ENCODE assay signal across 21 cellular contexts in genomic region chr5:128487041-128487440, GRCh38. TPM values are rescaled to one million over a fixed set of nuclear protein-coding genes. Genes with fewer than 3 reads are reported as not detected.
"Had no signal": no experiment of that assay in that cellular context is flagged by ENCODE, and none has a peak within 500 bp of the region (broad histone marks: within the 10 kb centered on the region; RNA-seq: fewer than 3 reads in every experiment).

No MANE protein-coding gene starts in this region.

- H3K36me3 ChIP-seq: gastroesophageal sphincter, heart left ventricle had no signal

- H3K27ac Mint-ChIP-seq: activated T-cell treated with anti-CD3 and anti-CD28 coated beads, Interleukin-2, amount 50 U/mL, for 72 hours; endodermal cell; memory B cell; natural killer cell; T-helper 1 cell treated with Interleukin-12 subunit alpha and Interleukin-12 subunit beta and Interleukin-4 antibody, amounts not matched to agents 30 μg/mL and 1 μg/mL, for 36 hours had no signal

- H3K27me3 Mint-ChIP-seq: memory B cell had no signal

- H3K27me3 ChIP-seq: cardiac muscle cell, dorsolateral prefrontal cortex, gastroesophageal sphincter, heart left ventricle had no signal

- H3K4me1 Mint-ChIP-seq: endodermal cell, memory B cell, natural killer cell had no signal

- H3K9me3 Mint-ChIP-seq: activated T-cell treated with anti-CD3 and anti-CD28 coated beads, Interleukin-2, amount 50 U/mL, for 72 hours; endodermal cell; T-helper 1 cell treated with Interleukin-12 subunit alpha and Interleukin-12 subunit beta and Interleukin-4 antibody, amounts not matched to agents 30 μg/mL and 1 μg/mL, for 36 hours had no signal

- H3K9me3 ChIP-seq: gastroesophageal sphincter had no signal

- H3K4me3 ChIP-seq: cardiac muscle cell, dorsolateral prefrontal cortex, gastroesophageal sphincter, heart left ventricle had no signal

- ATAC-seq: activated T-cell treated with anti-CD3 and anti-CD28 coated beads, Interleukin-2, amount 50 U/mL, for 72 hours; gastroesophageal sphincter; heart left ventricle; natural killer cell had no signal

- H3K4me3 Mint-ChIP-seq: activated T-cell treated with anti-CD3 and anti-CD28 coated beads, Interleukin-2, amount 50 U/mL, for 72 hours; endodermal cell; memory B cell; natural killer cell; T-helper 1 cell treated with Interleukin-12 subunit alpha and Interleukin-12 subunit beta and Interleukin-4 antibody, amounts not matched to agents 30 μg/mL and 1 μg/mL, for 36 hours had no signal

- H3K27ac ChIP-seq: dorsolateral prefrontal cortex, epithelial cell of prostate, gastroesophageal sphincter, heart left ventricle, VCaP had no signal

- H3K36me3 Mint-ChIP-seq: memory B cell, natural killer cell had no signal

- DNase-seq: activated CD4-positive, alpha-beta T cell treated with anti-CD3 and anti-CD28 coated beads, Interleukin-2, amount 50 U/mL, for 4 hours; activated CD4-positive, CD25-positive, alpha-beta regulatory T cell treated with anti-CD3 and anti-CD28 coated beads, Interleukin-2, amount 50 U/mL, for 72 hours; activated effector memory CD4-positive, alpha-beta T cell treated with anti-CD3 and anti-CD28 coated beads, Interleukin-2, amount 50 U/mL, for 16 hours; activated naive CD4-positive, alpha-beta T cell treated with anti-CD3 and anti-CD28 coated beads, Interleukin-2, amount 50 U/mL, for 16 hours; activated T-cell treated with anti-CD3 and anti-CD28 coated beads, Interleukin-2, amount 50 U/mL, for 72 hours; dorsolateral prefrontal cortex; endodermal cell; heart left ventricle; kidney glomerular epithelial cell; natural killer cell; stimulated activated CD4-positive, alpha-beta T cell treated with anti-CD3 and anti-CD28 coated beads, Interleukin-12 subunit alpha, Interleukin-12 subunit beta, amount 100 ng/mL, for 4 hours; stimulated activated CD4-positive, alpha-beta T cell treated with anti-CD3 and anti-CD28 coated beads, Interleukin-1b, Interleukin-23, amount 100 ng/mL, for 48 hours; stimulated activated CD8-positive, alpha-beta memory T cell treated with anti-CD3 and anti-CD28 coated beads, Interleukin-4, amount 100 ng/mL, for 48 hours; stimulated activated naive CD4-positive, alpha-beta T cell had no signal

RNA-seq across cellular contexts. Expression of gene FBN2, which starts 51.0 kb away (rescaled TPM):
- total RNA-seq: activated CD8-positive, alpha-beta memory T cell treated with anti-CD3 and anti-CD28 coated beads for 36 hours had no signal
